ENCODE assay signal across 12 cellular contexts in the genomic region with DNA sequence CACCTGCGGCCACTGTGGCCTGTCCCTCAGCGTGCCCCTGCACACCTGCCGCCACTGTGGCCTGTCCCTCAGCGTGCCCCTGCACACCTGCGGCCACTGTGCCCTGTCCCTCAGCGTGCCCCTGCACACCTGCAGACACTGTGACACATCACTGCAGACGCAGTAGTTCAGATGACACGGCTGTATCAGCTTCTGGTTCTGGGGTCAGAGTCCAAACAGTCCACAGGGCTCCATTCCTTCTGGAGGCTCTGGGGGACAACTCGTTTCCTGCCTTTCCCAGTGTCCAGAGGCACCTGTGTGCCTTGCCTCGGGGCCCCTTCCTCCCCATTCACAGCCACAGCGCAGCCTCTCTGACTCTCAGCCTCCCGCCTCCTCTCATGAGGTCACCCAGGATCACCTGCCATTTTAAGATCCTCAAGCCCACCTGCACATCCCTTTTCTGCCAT. TPM values are rescaled to one million over a fixed set of nuclear protein-coding genes. Genes with fewer than 3 reads are reported as not detected.
DNase-seq lines count a peak whose midpoint lies in the region; ATAC-seq, FAIRE-seq and TF ChIP-seq lines count a peak whose summit lies in the region.
"Had no signal": no experiment of that assay in that cellular context is flagged by ENCODE, and none has a peak within 500 bp of the region (broad histone marks: within the 10 kb centered on the region; RNA-seq: fewer than 3 reads in every experiment).

No MANE protein-coding gene starts in this region.

- H3K36me3 ChIP-seq in Caco-2 (ENCODE audit: control insufficient read depth, insufficient read depth, low read length) (peaks cover 2% of the 10 kb centered on the region), iPS-15b (ENCODE audit: control insufficient read depth, insufficient read depth, low read length) (peaks cover 54% of the 10 kb centered on the region), skeletal muscle satellite cell (ENCODE audit: insufficient read depth, low read length) (peaks cover 51% of the 10 kb centered on the region), vagina (peaks cover 7 to 39% of the 10 kb centered on the region in 2 donors), body of pancreas (replicated peaks in 1 of 2; ENCODE audit: insufficient read depth in 1 of 2, low read depth in 2 of 2) (peaks cover 33 to 39% of the 10 kb centered on the region in 2 donors)

- no peaks in the 10 kb centered on the region for H3K27me3 Mint-ChIP-seq in Caco-2 (ENCODE audit: insufficient read depth, unreplicated experiment)
- no peaks in the 10 kb centered on the region for H3K27me3 Mint-ChIP-seq in T-cell

- no peaks in the 10 kb centered on the region for H3K9me3 Mint-ChIP-seq in Caco-2 (ENCODE audit: unreplicated experiment)
- no peaks in the 10 kb centered on the region for H3K9me3 Mint-ChIP-seq in T-cell

- H3K9ac ChIP-seq in iPS-15b (ENCODE audit: low read depth, low read length) (peak overlapping the region; percentile 1), skeletal muscle satellite cell (ENCODE audit: low read depth, low read length) (no peak overlapping the region)

- BruUV-seq in Caco-2 (replicated peaks; lab: Mats Ljungman, UMichigan): no TSS peak

- CTCF ChIA-PET in Caco-2 (lab: Charles Lee) (interaction anchor here (0.6 kb wide), 1 partner anchor 76 kb away, joined by 4 read pairs; no protein-coding TSS in a partner anchor), T-cell (lab: Charles Lee) (no interaction called here)

- H3K4me3 ChIP-seq in Caco-2 (ENCODE audit: low read depth, low read length): no peak overlapping the region
- H3K4me3 ChIP-seq in iPS-15b (ENCODE audit: low read depth, low read length): no peak overlapping the region
- no peak overlapping the region for H3K4me3 ChIP-seq in skeletal muscle satellite cell (ENCODE audit: low read length)
- no peak overlapping the region for H3K4me3 ChIP-seq in vagina
- H3K4me3 ChIP-seq in body of pancreas: no peak overlapping the region
- H3K4me3 ChIP-seq: SK-N-MC had no signal

- no peak for ATAC-seq in T-cell (replicated peaks in 1 of 4)
- no peak for ATAC-seq in body of pancreas

- H3K9me3 ChIP-seq in Caco-2: no peaks in the 10 kb centered on the region
- H3K9me3 ChIP-seq in iPS-15b (ENCODE audit: control insufficient read depth, insufficient read depth, low read length): no peaks in the 10 kb centered on the region
- no peaks in the 10 kb centered on the region for H3K9me3 ChIP-seq in skeletal muscle satellite cell (replicated peaks; ENCODE audit: low read length)
- no peaks in the 10 kb centered on the region for H3K9me3 ChIP-seq in vagina
- no peaks in the 10 kb centered on the region for H3K9me3 ChIP-seq in body of pancreas

- H3K27me3 ChIP-seq in Caco-2 (replicated peaks; ENCODE audit: control insufficient read depth, insufficient read depth, low read length) (no peaks in the 10 kb centered on the region), iPS-15b (ENCODE audit: control insufficient read depth, insufficient read depth, low read length) (no peaks in the 10 kb centered on the region), skeletal muscle satellite cell (ENCODE audit: control insufficient read depth, insufficient read depth, low read length) (no peaks in the 10 kb centered on the region), vagina (no peaks in the 10 kb centered on the region), body of pancreas (no peaks in the 10 kb centered on the region)

- no peak for TF ChIP-seq POLR2A in GM12891 (IDR thresholded peaks at IDR 0.05; ENCODE audit: low read depth, low read length)
- TF ChIP-seq POLR2A in vagina (IDR thresholded peaks at IDR 0.05): no peak
- no peak for TF ChIP-seq POLR2A in body of pancreas (IDR thresholded peaks at IDR 0.05)

- intact Hi-C loops in Caco-2 (cut with micrococcal nuclease; ENCODE audit: unreplicated experiment) (no loop called here), vagina (cut with DNase I) (no loop called here), body of pancreas (cut with DNase I) (no loop called here)

- H3K4me1 ChIP-seq in Caco-2: peaks cover 37% of the 10 kb centered on the region
- peaks cover 13% of the 10 kb centered on the region for H3K4me1 ChIP-seq in iPS-15b (ENCODE audit: control insufficient read depth, insufficient read depth, low read length)
- peaks cover 48% of the 10 kb centered on the region for H3K4me1 ChIP-seq in skeletal muscle satellite cell (ENCODE audit: control insufficient read depth, insufficient read depth, low read length)
- H3K4me1 ChIP-seq in vagina: peaks cover 64% of the 10 kb centered on the region
- peaks cover 57% of the 10 kb centered on the region for H3K4me1 ChIP-seq in body of pancreas

- DNase-seq in Caco-2 (peak; percentile 49 to 55), T-cell (no peak), GM12891 (ENCODE audit: insufficient read length, low spot score) (no peak), vagina (ENCODE audit: extremely low spot score in 2 of 2) (no peak), body of pancreas (no peak)
- DNase-seq: amniotic stem cell; NCI-H1048; stimulated activated CD4-positive, alpha-beta T cell treated with anti-CD3 and anti-CD28 coated beads, Interleukin-4, amount 100 ng/mL, for 1 hour had no signal

- peak overlapping the region; percentile 99 for H3K4me2 ChIP-seq in skeletal muscle satellite cell (ENCODE audit: low read length)

- 64 to 92% methylated on average over 10 to 12 of the region's 12 CpGs for WGBS in body of pancreas, 2 donors

- H3K36me3 Mint-ChIP-seq in Caco-2 (ENCODE audit: insufficient read depth, unreplicated experiment): peaks cover 81% of the 10 kb centered on the region
- H3K36me3 Mint-ChIP-seq in T-cell: peaks cover 22% of the 10 kb centered on the region

- no peak for FAIRE-seq in GM12891 (lab: Jason Lieb, UNC)

- no peak overlapping the region for H3K4me3 Mint-ChIP-seq in Caco-2 (ENCODE audit: unreplicated experiment)
- peak overlapping the region; percentile 21 to 94 (median 32) for H3K4me3 Mint-ChIP-seq in T-cell

- H3K27ac Mint-ChIP-seq in Caco-2 (ENCODE audit: unreplicated experiment) (peak overlapping the region; percentile 79), T-cell (peak overlapping the region; percentile 16 to 62)

- peaks cover 23% of the 10 kb centered on the region for H3K4me1 Mint-ChIP-seq in Caco-2 (ENCODE audit: low read depth, unreplicated experiment)
- H3K4me1 Mint-ChIP-seq in T-cell: peaks cover 53 to 57% (median 55%) of the 10 kb centered on the region in 3 donors

- TF ChIP-seq CTCF in Caco-2 (IDR thresholded peaks at IDR 0.05; ENCODE audit: insufficient read depth in 1 of 2, low read depth in 1 of 2, low read length in 1 of 2, severe bottlenecking in 1 of 2, unreplicated experiment in 1 of 2) (no peak), vagina (IDR thresholded peaks at IDR 0.05) (no peak), body of pancreas (IDR thresholded peaks at IDR 0.05) (no peak)

- POLR2A ChIA-PET in Caco-2 (lab: Charles Lee): no interaction called here
- POLR2A ChIA-PET in T-cell (lab: Charles Lee): no interaction called here

- no peak overlapping the region for H3K27ac ChIP-seq in vagina
- no peak overlapping the region for H3K27ac ChIP-seq in body of pancreas
- H3K27ac ChIP-seq: SK-N-MC had no signal

TF ChIP-seq in GM12891, 5 proteins besides CTCF, POLR2A, EP300 and RAD21:
- TF ChIP-seq POLR2AphosphoS5 (IDR thresholded peaks at IDR 0.05; ENCODE audit: low read depth, low read length) (no peak), PAX5 (IDR thresholded peaks at IDR 0.05; ENCODE audit: insufficient read depth, low read length, severe bottlenecking) (no peak), TAF1 (IDR thresholded peaks at IDR 0.05; ENCODE audit: low read depth, low read length) (no peak), SPI1 (IDR thresholded peaks at IDR 0.05; ENCODE audit: low read depth, low read length) (no peak), POU2F2 (IDR thresholded peaks at IDR 0.05; ENCODE audit: low read depth, low read length) (no peak)

RNA-seq across cellular contexts. Expression of gene SF3A2, which starts 5.5 kb away (rescaled TPM):
- 129 and 135 TPM in 2 replicates for total RNA-seq in Caco-2 (2022)
- 100 to 1,000 TPM; 130 to 172 (median 161) TPM for total RNA-seq in T-cell
- 25.3 and 25.8 TPM in 2 replicates for total RNA-seq in skeletal muscle satellite cell (2012; rRNA removed)
- 66.1 TPM for polyA plus RNA-seq in GM12891 (2012; ENCODE audit: low read depth, missing spikeins)
- 71.2 TPM for total RNA-seq in vagina
- total RNA-seq in body of pancreas: 10 to 100 TPM; 15.5 to 30.1 TPM

RNA-seq across cellular contexts. Expression of gene PLEKHJ1, which starts 6.0 kb away (rescaled TPM):
- total RNA-seq in Caco-2 (2022) (119 TPM in 2 replicates), T-cell (10 to 100 TPM; 38.3 to 87.0 (median 80.4) TPM), vagina (30.7 TPM), body of pancreas (10 to 100 TPM; 47.5 to 89.0 TPM)
- 32.4 and 40.4 TPM in 2 replicates for total RNA-seq in skeletal muscle satellite cell (2012; rRNA removed)
- polyA plus RNA-seq in GM12891 (2012; ENCODE audit: low read depth, missing spikeins): 66.6 TPM

RNA-seq across cellular contexts. Expression of gene AMH, which starts 7.0 kb away (rescaled TPM):
- total RNA-seq in Caco-2 (2022) (19.3 and 19.4 TPM in 2 replicates), T-cell (10 to 100 TPM in 2 of 5 donors, 1 to 10 TPM in 3; 2.1 to 13.5 (median 5.3) TPM), vagina (2.7 TPM), body of pancreas (10 to 100 TPM in 1 of 2 donors, under 1 TPM in 1; 0.99 to 11.7 TPM)
- total RNA-seq in skeletal muscle satellite cell (2012; rRNA removed): 0.76 and 1.1 TPM in 2 replicates
- 0.19 TPM for polyA plus RNA-seq in GM12891 (2012; ENCODE audit: low read depth, missing spikeins)

RNA-seq across cellular contexts. Expression of gene JSRP1, which starts 14.1 kb away (rescaled TPM):
- total RNA-seq in Caco-2 (2022): not detected in 2 replicates
- total RNA-seq in T-cell: 1 to 10 TPM in 2 of 5 donors, under 1 TPM in 2, not detected in 1; 0.42 to 1.5 (median 1.0) TPM
- total RNA-seq in skeletal muscle satellite cell (2012; rRNA removed): 2.3 and 9.4 TPM in 2 replicates
- polyA plus RNA-seq in GM12891 (2012; ENCODE audit: low read depth, missing spikeins): 0.41 TPM
- not detected for total RNA-seq in vagina
- total RNA-seq in body of pancreas: not detected
- total RNA-seq: dermis microvascular lymphatic vessel endothelial cell had no signal

RNA-seq across cellular contexts. Expression of gene PEAK3, which starts 39.9 kb away (rescaled TPM):
- total RNA-seq in Caco-2 (2022) (not detected in 2 replicates), T-cell (under 1 TPM in 3 of 5 donors, not detected in 2; 0.22 to 0.49 (median 0.30) TPM), vagina (2.0 TPM), body of pancreas (under 1 TPM; 0.66 to 0.78 TPM)
- not detected in 2 replicates for total RNA-seq in skeletal muscle satellite cell (2012; rRNA removed)
- 0.49 TPM for polyA plus RNA-seq in GM12891 (2012; ENCODE audit: low read depth, missing spikeins)

Comparison
In these comparisons a context has a peak if more than half of its experiments do, and no peak if none do; other contexts are left out.
1. DNase-seq: peak in Caco-2 (2 of 2); none in T-cell (0 of 34), GM12891 (single experiment), vagina (0 of 2) and body of pancreas (0 of 4).